Comparison of ENCODE assay signal across 8 cellular contexts in the genomic region with DNA sequence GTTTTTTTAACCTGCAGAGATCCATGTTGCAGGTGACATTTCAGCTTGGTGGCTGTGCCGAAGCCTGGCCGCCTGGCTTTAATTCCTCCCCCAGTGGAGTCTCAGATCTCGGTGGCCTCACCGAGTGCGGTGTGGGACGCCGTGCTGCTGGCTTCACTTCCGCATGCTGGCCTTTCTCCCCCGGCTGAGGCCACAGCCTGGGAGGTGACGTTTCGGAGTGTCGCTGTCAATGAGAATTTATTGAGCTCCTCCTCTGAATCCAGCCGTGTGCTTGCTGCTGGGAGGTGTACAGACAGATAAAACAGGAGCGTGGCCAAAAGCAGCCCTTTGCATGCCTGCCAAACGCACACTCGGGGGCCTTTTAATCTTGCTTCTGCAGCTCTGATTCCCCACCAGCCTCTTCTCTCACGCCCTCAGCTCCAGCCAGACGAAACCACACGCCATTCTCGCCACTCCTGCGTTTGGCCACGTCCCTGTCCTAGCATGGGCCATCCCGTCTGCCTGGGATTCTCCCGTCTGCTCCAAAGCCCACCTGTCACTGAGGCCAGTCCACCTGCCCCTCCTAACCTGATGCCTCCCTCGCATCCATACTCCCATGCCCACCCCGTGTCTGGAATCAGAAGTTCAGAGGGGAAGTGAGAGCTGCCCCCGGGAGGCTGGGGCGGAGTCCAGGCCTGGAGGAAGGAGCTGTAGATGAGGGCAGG. TPM values are rescaled to one million over a fixed set of nuclear protein-coding genes. Genes with fewer than 3 reads are reported as not detected.
DNase-seq lines count a peak whose midpoint lies in the region; ATAC-seq and TF ChIP-seq lines count a peak whose summit lies in the region.

No MANE protein-coding gene starts in this region.

- H4K20me1 ChIP-seq in BLaER1 (peaks cover 75% of the 10 kb centered on the region), OCI-LY3 (ENCODE audit: insufficient read depth, low read length) (peaks cover 86% of the 10 kb centered on the region)

- H3K27ac ChIP-seq in BLaER1 (peak overlapping the region; percentile 61), OCI-LY3 (ENCODE audit: low read length) (no peak overlapping the region), esophagus muscularis mucosa (replicated peaks in 1 of 4) (peak overlapping the region; percentile 9 to 92 (median 37)), sigmoid colon (peak overlapping the region; percentile 93 to 97 (median 95))

- WGBS in esophagus muscularis mucosa = 56% methylated on average over 23 of the region's 28 CpGs
- WGBS in sigmoid colon, 2 donors = 41 to 64% methylated on average over 28 of the region's 28 CpGs

- peak; percentile 28 for ATAC-seq in GM19438 (IDR thresholded peaks at IDR 0.05; ENCODE audit: low read depth, unreplicated experiment)

- no peak for TF ChIP-seq CTCF in OCI-LY3 (IDR thresholded peaks at IDR 0.05; ENCODE audit: low read depth, low read length)
- TF ChIP-seq CTCF in esophagus muscularis mucosa (IDR thresholded peaks at IDR 0.05) = no peak
- TF ChIP-seq CTCF in sigmoid colon (IDR thresholded peaks at IDR 0.05) = no peak

- H3K79me2 ChIP-seq in OCI-LY3 (ENCODE audit: low read length) = peaks cover 54% of the 10 kb centered on the region

- peaks cover 41% of the 10 kb centered on the region for H3K36me3 ChIP-seq in BLaER1
- H3K36me3 ChIP-seq in OCI-LY3 (replicated peaks; ENCODE audit: low read depth, low read length) = no peaks in the 10 kb centered on the region
- H3K36me3 ChIP-seq in esophagus muscularis mucosa = peaks cover 0 to 7% (median 0%) of the 10 kb centered on the region in 4 donors
- no peaks in the 10 kb centered on the region for H3K36me3 ChIP-seq in sigmoid colon
- peaks cover 4% of the 10 kb centered on the region for H3K36me3 ChIP-seq in H7 (replicated peaks; ENCODE audit: control insufficient read depth, insufficient read depth, low read length)

- intact Hi-C loops in esophagus muscularis mucosa (cut with DNase I) = loop anchor here (10.0 kb wide), 1 partner anchor 302 kb away; no protein-coding TSS in a partner anchor
- intact Hi-C loops in sigmoid colon (cut with DNase I) = loop anchor here (10.0 kb wide), 1 partner anchor 312 kb away; no protein-coding TSS in a partner anchor

- H3K9me3 ChIP-seq in BLaER1 (no peaks in the 10 kb centered on the region), OCI-LY3 (ENCODE audit: insufficient read depth, low read length) (no peaks in the 10 kb centered on the region), esophagus muscularis mucosa (no peaks in the 10 kb centered on the region), sigmoid colon (no peaks in the 10 kb centered on the region)

- H3K4me2 ChIP-seq in BLaER1 = peak overlapping the region; percentile 97
- peak overlapping the region; percentile 96 for H3K4me2 ChIP-seq in OCI-LY3 (ENCODE audit: low read length)

- H3K27me3 ChIP-seq in BLaER1 (no peaks in the 10 kb centered on the region), OCI-LY3 (ENCODE audit: low read depth, low read length) (peaks cover 15% of the 10 kb centered on the region), esophagus muscularis mucosa (no peaks in the 10 kb centered on the region), sigmoid colon (no peaks in the 10 kb centered on the region), H7 (ENCODE audit: control insufficient read depth, insufficient read depth, low read length) (no peaks in the 10 kb centered on the region; the same call in 1 of the 2 replicates)

- TF ChIP-seq POLR2A in esophagus muscularis mucosa (IDR thresholded peaks at IDR 0.05; ENCODE audit: low read depth) (no peak), sigmoid colon (IDR thresholded peaks at IDR 0.05) (no peak)

- DNase-seq in esophagus muscularis mucosa (ENCODE audit: extremely low spot score) (no peak), sigmoid colon (no peak), H7 (no peak), GDM1 (lab: John Stamatoyannopoulos, UW) (no peak), pons (ENCODE audit: low spot score) (no peak)

- H3K4me3 ChIP-seq in BLaER1 (peak overlapping the region; percentile 76), OCI-LY3 (ENCODE audit: low read length) (peak overlapping the region; percentile 85), esophagus muscularis mucosa (peak overlapping the region in 1 of 4 donors; percentile 6), sigmoid colon (peak overlapping the region in 2 of 4 donors; percentile 15 to 19), H7 (ENCODE audit: insufficient read depth, low read depth, low read length) (no peak overlapping the region)

- H3K4me1 ChIP-seq in BLaER1 (peaks cover 74% of the 10 kb centered on the region), OCI-LY3 (ENCODE audit: low read length) (peaks cover 43% of the 10 kb centered on the region), esophagus muscularis mucosa (peaks cover 45 to 56% (median 54%) of the 10 kb centered on the region in 4 donors), sigmoid colon (peaks cover 0 to 62% (median 52%) of the 10 kb centered on the region in 4 donors)

- TF ChIP-seq EP300 in esophagus muscularis mucosa (IDR thresholded peaks at IDR 0.05) (no peak), sigmoid colon (IDR thresholded peaks at IDR 0.05) (no peak)

- H3K9ac ChIP-seq in BLaER1 = peak overlapping the region; percentile 60
- H3K9ac ChIP-seq in OCI-LY3 (ENCODE audit: low read length) = peak overlapping the region; percentile 56

- H2AFZ ChIP-seq in OCI-LY3 (ENCODE audit: low read depth, low read length) = no peak overlapping the region

RNA-seq across cellular contexts. Expression of a gene that starts 3.6 kb away (rescaled TPM):
- total RNA-seq in esophagus muscularis mucosa (10 to 100 TPM; 45.4 to 79.4 (median 49.5) TPM), sigmoid colon (10 to 100 TPM; 30.8 to 76.7 (median 47.3) TPM)
- 10 to 100 TPM; 12.0 to 49.5 (median 19.4) TPM for polyA plus RNA-seq in sigmoid colon
- 52.5 and 73.6 TPM in 2 replicates for total RNA-seq in H7 (2014; rRNA removed; shearing (Covaris generic))
